Comparison of ENCODE assay signal across 14 cellular contexts in the genomic region with DNA sequence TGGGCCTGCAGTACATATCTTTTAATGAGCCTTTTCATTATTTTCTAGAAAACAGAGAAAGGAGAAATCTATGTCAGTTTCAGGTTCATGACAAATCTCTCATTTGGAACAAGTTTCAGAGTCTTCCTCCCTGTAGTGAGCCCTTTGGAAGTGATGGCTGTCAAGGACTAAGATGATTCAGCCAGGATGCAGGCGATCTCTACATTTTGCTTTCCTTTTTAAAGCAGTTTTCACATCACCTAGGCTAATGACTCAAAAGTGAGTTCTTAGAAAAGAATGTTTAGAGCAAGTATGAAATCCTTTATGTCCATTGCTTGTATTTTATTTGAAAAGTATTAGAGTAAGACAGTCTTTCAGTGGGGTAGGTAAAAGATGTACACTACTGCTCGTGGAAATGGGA.
DNase-seq lines count a peak whose midpoint lies in the region; ATAC-seq and TF ChIP-seq lines count a peak whose summit lies in the region.
"Had no signal": no experiment of that assay in that cellular context is flagged by ENCODE, and none has a peak within 500 bp of the region (broad histone marks: within the 10 kb centered on the region; RNA-seq: fewer than 3 reads in every experiment).

No MANE protein-coding gene starts in this region.

- POLR2A ChIA-PET in RWPE1 (lab: Yijun Ruan, JAX; ENCODE audit: low non-redundant PET): no interaction called here

- peaks cover 5% of the 10 kb centered on the region; the same call in 1 of the 2 replicates for H3F3A ChIP-seq in GM23248 (ENCODE audit: insufficient read depth)

- in situ Hi-C loops in GM23248 (cut with MboI): no loop called here
- in situ Hi-C loops in astrocyte of the spinal cord (cut with HindIII; ENCODE audit: low sequenced_read_pairs): no loop called here

- CTCF ChIA-PET in RWPE1 (lab: Yijun Ruan, JAX): no interaction called here

- no peaks in the 10 kb centered on the region for H3K79me2 ChIP-seq in GM23248 (ENCODE audit: insufficient read depth)

- H3K9ac ChIP-seq in GM23248 (no peak overlapping the region), skeletal muscle satellite cell (ENCODE audit: low read depth, low read length) (no peak overlapping the region)

- WGBS in GM23248 (ENCODE audit: low coverage in 1 of 2, low lambda C conversion rate in 2 of 2, missing lambda C conversion rate in 2 of 2), 2 experiments: 44 to 46% methylated on average over 2 of the region's 2 CpGs

- no peak overlapping the region for H3K4me3 ChIP-seq in GM23248
- no peak overlapping the region for H3K4me3 ChIP-seq in astrocyte of the spinal cord (ENCODE audit: low read depth, low read length)
- no peak overlapping the region for H3K4me3 ChIP-seq in skeletal muscle satellite cell (ENCODE audit: low read length)

- ATAC-seq in GM19023 (IDR thresholded peaks at IDR 0.05; ENCODE audit: unreplicated experiment) (no peak), HG02973 (IDR thresholded peaks at IDR 0.05; ENCODE audit: unreplicated experiment) (no peak)

- H3K9me2 ChIP-seq in GM23248 (ENCODE audit: insufficient read depth): no peaks in the 10 kb centered on the region

- no peaks in the 10 kb centered on the region for H4K20me1 ChIP-seq in GM23248 (ENCODE audit: insufficient read depth)

- H3K4me1 ChIP-seq in GM23248 (ENCODE audit: insufficient read depth) (peaks cover 22% of the 10 kb centered on the region), skeletal muscle satellite cell (ENCODE audit: control insufficient read depth, insufficient read depth, low read length) (peaks cover 4% of the 10 kb centered on the region)

- 0 out of 2 replicates have a peak overlapping the region, but pooled peaks have one; percentile 20 for H2AFZ ChIP-seq in GM23248

- H3K36me3 ChIP-seq in GM23248 (ENCODE audit: low read depth) (no peaks in the 10 kb centered on the region), skeletal muscle satellite cell (ENCODE audit: insufficient read depth, low read length) (no peaks in the 10 kb centered on the region)

- DNase-seq in GM23248 (peak; percentile 67), M059J (ENCODE audit: low read depth) (peak; percentile 59), astrocyte of the spinal cord (ENCODE audit: low read depth, low spot score) (peak; percentile 28), RWPE1 (ENCODE audit: low spot score) (no peak)
- DNase-seq: CD8-positive, alpha-beta memory T cell; H9; Karpas-422; NCI-H1930; NCI-H2171; NCI-H510A treated with DMSO at 0.1 percent for 48 hours; SW 1271 had no signal

- H3K9me3 ChIP-seq in GM23248 (ENCODE audit: low read depth) (no peaks in the 10 kb centered on the region), skeletal muscle satellite cell (replicated peaks; ENCODE audit: low read length) (no peaks in the 10 kb centered on the region)

- H3K27me3 ChIP-seq in GM23248 (replicated peaks; ENCODE audit: insufficient read depth): no peaks in the 10 kb centered on the region
- H3K27me3 ChIP-seq in skeletal muscle satellite cell (ENCODE audit: control insufficient read depth, insufficient read depth, low read length): no peaks in the 10 kb centered on the region

- no peak for TF ChIP-seq CTCF in astrocyte of the spinal cord (IDR thresholded peaks at IDR 0.05; ENCODE audit: low read depth, low read length)
- no peak for TF ChIP-seq CTCF in RWPE1 (conservative IDR thresholded peaks at IDR 0.05; ENCODE audit: low read depth)

- H3K27ac ChIP-seq in GM23248 (no peak overlapping the region), RWPE1 (no peak overlapping the region)

- H3K4me2 ChIP-seq in GM23248 (ENCODE audit: unreplicated experiment): peak overlapping the region; percentile 19
- H3K4me2 ChIP-seq in skeletal muscle satellite cell (ENCODE audit: low read length): peak overlapping the region; percentile 8
